ENCODE assay signal across 8 cellular contexts in genomic region chr2:229852565-229852964, GRCh38.
DNase-seq lines count a peak whose midpoint lies in the region; ATAC-seq and TF ChIP-seq lines count a peak whose summit lies in the region.

No MANE protein-coding gene starts in this region.

- TF ChIP-seq EP300 in ovary (IDR thresholded peaks at IDR 0.05): no peak

- WGBS in ovary, 3 donors: 9 to 16% (median 14%) methylated on average over 3 of the region's 3 CpGs

- H3K4me3 Mint-ChIP-seq in activated CD8-positive, alpha-beta memory T cell treated with anti-CD3 and anti-CD28 coated beads, Interleukin-2, amount 10 ng/mL, durations not matched to agents 7 days and 5 days: no peak overlapping the region

- H3K4me3 ChIP-seq in OCI-LY7 (ENCODE audit: low read depth, low read length, poor library complexity, severe bottlenecking) (no peak overlapping the region), ovary (no peak overlapping the region)

- no peak overlapping the region for H2AFZ ChIP-seq in OCI-LY7 (ENCODE audit: low read length)

- H3K9me3 ChIP-seq in OCI-LY7 (ENCODE audit: low read length) (no peaks in the 10 kb centered on the region), ovary (no peaks in the 10 kb centered on the region)

- TF ChIP-seq CTCF in OCI-LY7 (conservative IDR thresholded peaks at IDR 0.05; ENCODE audit: low read length): no peak
- no peak for TF ChIP-seq CTCF in ovary (IDR thresholded peaks at IDR 0.05)

- POLR2A ChIA-PET in OCI-LY7 (lab: Charles Lee): interaction anchor here (0.8 to 3.1 kb wide), 3 partner anchors 9 to 98 kb away, joined by 3 to 16 read pairs (median 4); no protein-coding TSS in a partner anchor

- H4K20me1 ChIP-seq in OCI-LY7 (ENCODE audit: insufficient read depth, low read length): no peaks in the 10 kb centered on the region

- peaks cover 52% of the 10 kb centered on the region for H3K4me1 Mint-ChIP-seq in activated CD8-positive, alpha-beta memory T cell treated with anti-CD3 and anti-CD28 coated beads, Interleukin-2, amount 10 ng/mL, durations not matched to agents 7 days and 5 days

- ATAC-seq in GM19035 (IDR thresholded peaks at IDR 0.05; ENCODE audit: unreplicated experiment) (peak; percentile 59), HG03439 (IDR thresholded peaks at IDR 0.05; ENCODE audit: unreplicated experiment) (peak; percentile 80)
- ATAC-seq in activated CD8-positive, alpha-beta memory T cell treated with anti-CD3 and anti-CD28 coated beads, Interleukin-2, amount 10 ng/mL, durations not matched to agents 7 days and 5 days: peak; percentile 90

- H3K27me3 Mint-ChIP-seq in activated CD8-positive, alpha-beta memory T cell treated with anti-CD3 and anti-CD28 coated beads, Interleukin-2, amount 10 ng/mL, durations not matched to agents 7 days and 5 days: no peaks in the 10 kb centered on the region

- no peak for TF ChIP-seq POLR2A in ovary (IDR thresholded peaks at IDR 0.05)

- no TSS peak for BruUV-seq in OCI-LY7 (replicated peaks; lab: Mats Ljungman, UMichigan)

- no peaks in the 10 kb centered on the region for H3K9me2 ChIP-seq in OCI-LY7 (ENCODE audit: insufficient read depth, low read length)

- no peaks in the 10 kb centered on the region for H3K9me3 Mint-ChIP-seq in activated CD8-positive, alpha-beta memory T cell treated with anti-CD3 and anti-CD28 coated beads, Interleukin-2, amount 10 ng/mL, durations not matched to agents 7 days and 5 days (ENCODE audit: low read depth)

- intact Hi-C loops in OCI-LY7 (cut with micrococcal nuclease; ENCODE audit: unreplicated experiment) (no loop called here), ovary (cut with DNase I) (no loop called here)

- H3K4me1 ChIP-seq in OCI-LY7 (ENCODE audit: insufficient read depth, low read length, poor library complexity, severe bottlenecking) (no peaks in the 10 kb centered on the region), ovary (ENCODE audit: insufficient read depth) (peaks cover 2% of the 10 kb centered on the region)

- CTCF ChIA-PET in activated CD8-positive, alpha-beta memory T cell treated with anti-CD3 and anti-CD28 coated beads, Interleukin-2, amount 10 ng/mL, durations not matched to agents 7 days and 5 days (lab: Charles Lee): interaction anchor here (0.7 to 2.2 kb wide), 6 partner anchors 10 to 71 kb away, joined by 3 to 6 read pairs (median 3); no protein-coding TSS in a partner anchor
- CTCF ChIA-PET in OCI-LY7 (lab: Charles Lee; ENCODE audit: unreplicated experiment): no interaction called here

- peak; percentile 71 for DNase-seq in activated CD8-positive, alpha-beta memory T cell treated with anti-CD3 and anti-CD28 coated beads, Interleukin-2, amount 10 ng/mL, durations not matched to agents 7 days and 5 days
- DNase-seq in foreskin melanocyte: peak; percentile 33
- peak; percentile 3 to 12 for DNase-seq in stimulated activated CD8-positive, alpha-beta memory T cell treated with anti-CD3 and anti-CD28 coated beads, Interleukin-2, amount 100 ng/mL, for 48 hours (ENCODE audit: low read depth in 2 of 2)
- no peak for DNase-seq in OCI-LY7 (ENCODE audit: low spot score)
- no peak for DNase-seq in NCI-H1105 (lab: John Stamatoyannopoulos, UW)
- no peak for DNase-seq in ovary

- H3K36me3 Mint-ChIP-seq in activated CD8-positive, alpha-beta memory T cell treated with anti-CD3 and anti-CD28 coated beads, Interleukin-2, amount 10 ng/mL, durations not matched to agents 7 days and 5 days: peaks cover 43% of the 10 kb centered on the region

- H3K27me3 ChIP-seq in ovary: no peaks in the 10 kb centered on the region

- peaks cover 10% of the 10 kb centered on the region; the same call in 1 of the 2 replicates for H3K79me2 ChIP-seq in OCI-LY7 (ENCODE audit: insufficient read depth, low read depth, low read length)

- peaks cover 39% of the 10 kb centered on the region for H3K36me3 ChIP-seq in OCI-LY7 (ENCODE audit: insufficient read depth, low read length)
- no peaks in the 10 kb centered on the region for H3K36me3 ChIP-seq in ovary

- peak overlapping the region; percentile 66 for H3K27ac Mint-ChIP-seq in activated CD8-positive, alpha-beta memory T cell treated with anti-CD3 and anti-CD28 coated beads, Interleukin-2, amount 10 ng/mL, durations not matched to agents 7 days and 5 days

- H3K4me2 ChIP-seq in OCI-LY7 (ENCODE audit: low read length): no peak overlapping the region

- H3K27ac ChIP-seq in OCI-LY7 (ENCODE audit: low read depth, low read length, poor library complexity, severe bottlenecking): no peak overlapping the region
- H3K27ac ChIP-seq in ovary: no peak overlapping the region

Comparison
In these comparisons a context has a peak if more than half of its experiments do, and no peak if none do; other contexts are left out.
1. DNase-seq: peak in activated CD8-positive, alpha-beta memory T cell treated with anti-CD3 and anti-CD28 coated beads, Interleukin-2, amount 10 ng/mL, durations not matched to agents 7 days and 5 days (single experiment), foreskin melanocyte (single experiment) and stimulated activated CD8-positive, alpha-beta memory T cell treated with anti-CD3 and anti-CD28 coated beads, Interleukin-2, amount 100 ng/mL, for 48 hours (2 of 2); none in OCI-LY7 (single experiment), NCI-H1105 (single experiment) and ovary (0 of 5).
2. Peak in every context shown above with its lines, with median percentiles within 50 percentile points of each other: ATAC-seq.